ENCODE assay signal across 8 cellular contexts in genomic region chr10:102657984-102658724, GRCh38. TPM values are rescaled to one million over a fixed set of nuclear protein-coding genes. Genes with fewer than 3 reads are reported as not detected.
A peak's percentile ranks its signal among the peaks of the same experiment; 100 is the strongest.
DNase-seq lines count a peak whose midpoint lies in the region; TF ChIP-seq lines count a peak whose summit lies in the region.

No MANE protein-coding gene starts in this region.

- H3K9me3 Mint-ChIP-seq in activated naive CD4-positive, alpha-beta T cell treated with anti-CD3 and anti-CD28 coated beads, Interleukin-2, amount 50 U/mL, for 24 hours: no peaks in the 10 kb centered on the region

- intact Hi-C loops in ascending aorta (cut with DNase I): no loop called here

- DNase-seq in activated naive CD4-positive, alpha-beta T cell treated with Interleukin-2 at 50 U/mL for 16 hours: no peak
- DNase-seq in ascending aorta (ENCODE audit: low spot score in 2 of 2): no peak
- DNase-seq in tibial nerve (ENCODE audit: low spot score in 2 of 2): no peak
- no peak for DNase-seq in brain microvascular endothelial cell
- no peak for DNase-seq in KG1 (lab: John Stamatoyannopoulos, UW)
- DNase-seq in NCI-H748 treated with DMSO at 0.1 percent for 48 hours (lab: John Stamatoyannopoulos, UW): no peak

- 43% methylated on average over 13 of the region's 13 CpGs for WGBS in liver
- 48 to 49% methylated on average over 11 to 13 of the region's 13 CpGs for WGBS in tibial nerve, 2 donors

- H3K36me3 ChIP-seq in ascending aorta (peaks cover 52 to 53% of the 10 kb centered on the region in 2 donors), liver (ENCODE audit: control insufficient read depth in 4 of 4, insufficient read depth in 3 of 4, low read depth in 1 of 4, low read length in 3 of 4) (peaks cover 16 to 43% (median 27%) of the 10 kb centered on the region in 4 donors), tibial nerve (peaks cover 0 to 63% (median 31%) of the 10 kb centered on the region in 3 donors), brain microvascular endothelial cell (replicated peaks) (peaks cover 50% of the 10 kb centered on the region)

- no peak overlapping the region for H3K9ac ChIP-seq in liver (ENCODE audit: low read depth in 1 of 2, low read length in 2 of 2)

- TF ChIP-seq POLR2A in tibial nerve (IDR thresholded peaks at IDR 0.05): no peak

- H3K4me1 ChIP-seq in ascending aorta (peaks cover 6 to 11% of the 10 kb centered on the region in 2 donors), liver (ENCODE audit: control insufficient read depth in 4 of 4, insufficient read depth in 4 of 4, low read length in 3 of 4) (peaks cover 5 to 17% (median 8%) of the 10 kb centered on the region in 4 donors), tibial nerve (peaks cover 0 to 81% (median 25%) of the 10 kb centered on the region in 4 donors)

- H3K27me3 ChIP-seq in ascending aorta (no peaks in the 10 kb centered on the region), liver (ENCODE audit: control insufficient read depth in 4 of 4, insufficient read depth in 4 of 4, low read length in 3 of 4) (no peaks in the 10 kb centered on the region), tibial nerve (no peaks in the 10 kb centered on the region), brain microvascular endothelial cell (replicated peaks) (no peaks in the 10 kb centered on the region)

- H3K27me3 Mint-ChIP-seq in activated naive CD4-positive, alpha-beta T cell treated with anti-CD3 and anti-CD28 coated beads, Interleukin-2, amount 50 U/mL, for 24 hours: no peaks in the 10 kb centered on the region

- H3K27ac ChIP-seq in ascending aorta (peak overlapping the region; percentile 53 to 54), liver (ENCODE audit: low read depth in 1 of 2, low read length in 2 of 2) (peak overlapping the region in 1 of 2 donors; percentile 38), tibial nerve (peak overlapping the region in 3 of 4 donors; percentile 25 to 79 (median 57)), brain microvascular endothelial cell (no peak overlapping the region)

- TF ChIP-seq RAD21 in liver (IDR thresholded peaks at IDR 0.05): no peak

- peak overlapping the region; percentile 58 for H3K4me3 Mint-ChIP-seq in activated naive CD4-positive, alpha-beta T cell treated with anti-CD3 and anti-CD28 coated beads, Interleukin-2, amount 50 U/mL, for 24 hours

- H3K9me3 ChIP-seq in ascending aorta (no peaks in the 10 kb centered on the region), liver (ENCODE audit: control insufficient read depth in 4 of 4, low read length in 3 of 4) (no peaks in the 10 kb centered on the region), tibial nerve (no peaks in the 10 kb centered on the region)

- peaks cover 46% of the 10 kb centered on the region for H3K4me1 Mint-ChIP-seq in activated naive CD4-positive, alpha-beta T cell treated with anti-CD3 and anti-CD28 coated beads, Interleukin-2, amount 50 U/mL, for 24 hours

- TF ChIP-seq CTCF in ascending aorta (IDR thresholded peaks at IDR 0.05) (no peak), liver (IDR thresholded peaks at IDR 0.05; ENCODE audit: low read depth, low read length, missing input control) (no peak), tibial nerve (IDR thresholded peaks at IDR 0.05) (no peak), brain microvascular endothelial cell (IDR thresholded peaks at IDR 0.05; ENCODE audit: low read depth, low read length, missing control alignments) (no peak)

- no peak overlapping the region for H3K4me3 ChIP-seq in ascending aorta
- H3K4me3 ChIP-seq in liver (ENCODE audit: low read depth in 1 of 3, low read length in 3 of 3): no peak overlapping the region
- no peak overlapping the region for H3K4me3 ChIP-seq in tibial nerve
- no peak overlapping the region for H3K4me3 ChIP-seq in brain microvascular endothelial cell (ENCODE audit: low read depth, low read length)

- H3K27ac Mint-ChIP-seq in activated naive CD4-positive, alpha-beta T cell treated with anti-CD3 and anti-CD28 coated beads, Interleukin-2, amount 50 U/mL, for 24 hours: peak overlapping the region; percentile 65

- peaks cover 6% of the 10 kb centered on the region for H3K36me3 Mint-ChIP-seq in activated naive CD4-positive, alpha-beta T cell treated with anti-CD3 and anti-CD28 coated beads, Interleukin-2, amount 50 U/mL, for 24 hours

- peak in 1 of 2 donors; percentile 49 for TF ChIP-seq EP300 in tibial nerve (IDR thresholded peaks at IDR 0.05)

- in situ Hi-C loops in brain microvascular endothelial cell (cut with HindIII; ENCODE audit: low pct_ligation_motif_present, low sequenced_read_pairs): no loop called here

TF ChIP-seq in liver, 16 proteins besides CTCF, POLR2A, EP300 and RAD21:
- TF ChIP-seq GABPA (IDR thresholded peaks at IDR 0.05 in 1 of 2, conservative IDR thresholded peaks at IDR 0.05 in 1 of 2) (peak in 1 of 2 donors; percentile 53), JUND (IDR thresholded peaks at IDR 0.05) (no peak), NR2F2 (IDR thresholded peaks at IDR 0.05) (peak; percentile 29)

RNA-seq across cellular contexts. Expression of gene TRIM8, which starts 13.9 kb away (rescaled TPM):
- 216 TPM for total RNA-seq in ascending aorta
- total RNA-seq in liver: 10 to 100 TPM; 21.8 to 39.5 TPM
- polyA plus RNA-seq in liver: 10 to 100 TPM; 15.8 to 45.3 TPM
- 100 to 1,000 TPM; 156 to 206 (median 157) TPM for total RNA-seq in tibial nerve

RNA-seq across cellular contexts. Expression of gene ARL3, which starts 56.0 kb away (rescaled TPM):
- total RNA-seq in ascending aorta (2.0 TPM), liver (1 to 10 TPM; 1.0 to 2.2 TPM), tibial nerve (10 to 100 TPM; 11.0 to 17.7 (median 13.8) TPM)
- polyA plus RNA-seq in liver: 1 to 10 TPM; 2.4 to 2.5 TPM

RNA-seq across cellular contexts. Expression of gene SFXN2, which starts 56.3 kb away (rescaled TPM):
- total RNA-seq in ascending aorta: 2.1 TPM
- 10 to 100 TPM; 18.1 to 22.6 TPM for total RNA-seq in liver
- polyA plus RNA-seq in liver: 10 to 100 TPM in 1 of 2 donors, 1 to 10 TPM in 1; 6.0 to 17.4 TPM
- total RNA-seq in tibial nerve: 10 to 100 TPM in 3 of 4 donors, 1 to 10 TPM in 1; 7.2 to 26.4 (median 11.3) TPM
